ENCODE assay signal across 1 cellular context in genomic region chr3:58474967-58475578, GRCh38.
TF ChIP-seq lines count a peak whose summit lies in the region.

No MANE protein-coding gene starts in this region.

TF ChIP-seq in HepG2, 621 proteins besides CTCF, POLR2A, EP300 and RAD21 (continued from another document and continues in another):
- no peak for TF ChIP-seq ZNF687 (CRISPR knock-in tag; IDR thresholded peaks at IDR 0.05)
- no peak for TF ChIP-seq ZNF678 (CRISPR knock-in tag; IDR thresholded peaks at IDR 0.05)
- TF ChIP-seq RBM22 (optimal IDR thresholded peaks at IDR 0.05; ENCODE audit: low read length): no peak
- no peak for TF ChIP-seq POLR2G (IDR thresholded peaks at IDR 0.05; ENCODE audit: low read depth, low read length)
- peak; percentile 87 for TF ChIP-seq NCOR1 (IDR thresholded peaks at IDR 0.05; ENCODE audit: borderline replicate concordance, low read length)
- TF ChIP-seq MXI1 (IDR thresholded peaks at IDR 0.05; ENCODE audit: borderline replicate concordance, low read depth, low read length): no peak
- TF ChIP-seq NFYC (CRISPR knock-in tag; IDR thresholded peaks at IDR 0.05): no peak
- TF ChIP-seq, protein P1, sequence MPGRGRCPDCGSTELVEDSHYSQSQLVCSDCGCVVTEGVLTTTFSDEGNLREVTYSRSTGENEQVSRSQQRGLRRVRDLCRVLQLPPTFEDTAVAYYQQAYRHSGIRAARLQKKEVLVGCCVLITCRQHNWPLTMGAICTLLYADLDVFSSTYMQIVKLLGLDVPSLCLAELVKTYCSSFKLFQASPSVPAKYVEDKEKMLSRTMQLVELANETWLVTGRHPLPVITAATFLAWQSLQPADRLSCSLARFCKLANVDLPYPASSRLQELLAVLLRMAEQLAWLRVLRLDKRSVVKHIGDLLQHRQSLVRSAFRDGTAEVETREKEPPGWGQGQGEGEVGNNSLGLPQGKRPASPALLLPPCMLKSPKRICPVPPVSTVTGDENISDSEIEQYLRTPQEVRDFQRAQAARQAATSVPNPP (CRISPR knock-in tag; IDR thresholded peaks at IDR 0.05): no peak
- no peak for TF ChIP-seq SNAPC5 (CRISPR knock-in tag; IDR thresholded peaks at IDR 0.05; ENCODE audit: borderline replicate concordance)
- TF ChIP-seq, protein P2, sequence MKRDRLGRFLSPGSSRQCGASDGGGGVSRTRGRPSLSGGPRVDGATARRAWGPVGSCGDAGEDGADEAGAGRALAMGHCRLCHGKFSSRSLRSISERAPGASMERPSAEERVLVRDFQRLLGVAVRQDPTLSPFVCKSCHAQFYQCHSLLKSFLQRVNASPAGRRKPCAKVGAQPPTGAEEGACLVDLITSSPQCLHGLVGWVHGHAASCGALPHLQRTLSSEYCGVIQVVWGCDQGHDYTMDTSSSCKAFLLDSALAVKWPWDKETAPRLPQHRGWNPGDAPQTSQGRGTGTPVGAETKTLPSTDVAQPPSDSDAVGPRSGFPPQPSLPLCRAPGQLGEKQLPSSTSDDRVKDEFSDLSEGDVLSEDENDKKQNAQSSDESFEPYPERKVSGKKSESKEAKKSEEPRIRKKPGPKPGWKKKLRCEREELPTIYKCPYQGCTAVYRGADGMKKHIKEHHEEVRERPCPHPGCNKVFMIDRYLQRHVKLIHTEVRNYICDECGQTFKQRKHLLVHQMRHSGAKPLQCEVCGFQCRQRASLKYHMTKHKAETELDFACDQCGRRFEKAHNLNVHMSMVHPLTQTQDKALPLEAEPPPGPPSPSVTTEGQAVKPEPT (CRISPR knock-in tag; IDR thresholded peaks at IDR 0.05; ENCODE audit: low read depth): no peak
- no peak for TF ChIP-seq KLF16 (CRISPR knock-in tag; IDR thresholded peaks at IDR 0.05)
- TF ChIP-seq ZNF737 (CRISPR knock-in tag; IDR thresholded peaks at IDR 0.05; ENCODE audit: borderline replicate concordance): no peak
- no peak for TF ChIP-seq DMTF1 (CRISPR knock-in tag; IDR thresholded peaks at IDR 0.05)
- TF ChIP-seq ZNF350 (CRISPR knock-in tag; IDR thresholded peaks at IDR 0.05; ENCODE audit: borderline replicate concordance, low read depth): no peak
- TF ChIP-seq ZBTB7A (CRISPR knock-in tag; IDR thresholded peaks at IDR 0.05): 0 out of 2 replicates have a peak, but pooled peaks have one; percentile 15
- TF ChIP-seq RELA (CRISPR knock-in tag; IDR thresholded peaks at IDR 0.05): no peak
- no peak for TF ChIP-seq ZFP91 (CRISPR knock-in tag; IDR thresholded peaks at IDR 0.05; ENCODE audit: borderline replicate concordance)
- peak; percentile 28; the same call in 1 of the 2 replicates for TF ChIP-seq ETV5 (CRISPR knock-in tag; IDR thresholded peaks at IDR 0.05; ENCODE audit: borderline replicate concordance)
- TF ChIP-seq HNF4G (IDR thresholded peaks at IDR 0.05; ENCODE audit: borderline replicate concordance, low read depth, low read length): peak; percentile 95
- TF ChIP-seq HNF4G (CRISPR knock-in tag; IDR thresholded peaks at IDR 0.05; ENCODE audit: borderline replicate concordance, low read depth): peak; percentile 81; the same call in 1 of the 2 replicates
- peak; percentile 54; the same call in 1 of the 2 replicates for TF ChIP-seq ZNF337 (CRISPR knock-in tag; IDR thresholded peaks at IDR 0.05; ENCODE audit: borderline replicate concordance, low read depth)
- TF ChIP-seq FOSL2 (CRISPR knock-in tag; IDR thresholded peaks at IDR 0.05): 0 out of 2 replicates have a peak, but pooled peaks have one; percentile 5
- no peak for TF ChIP-seq IRF9 (CRISPR knock-in tag; IDR thresholded peaks at IDR 0.05; ENCODE audit: borderline replicate concordance)
- peak; percentile 62; the same call in 1 of the 2 replicates for TF ChIP-seq KDM6A (CRISPR knock-in tag; IDR thresholded peaks at IDR 0.05; ENCODE audit: low read depth)
- TF ChIP-seq ZSCAN25 (CRISPR knock-in tag; IDR thresholded peaks at IDR 0.05): peak; percentile 62; the same call in 1 of the 2 replicates
- TF ChIP-seq SAP130 (CRISPR knock-in tag; IDR thresholded peaks at IDR 0.05; ENCODE audit: low read depth): peak; percentile 37; the same call in 1 of the 2 replicates
- peak; percentile 58; the same call in 1 of the 2 replicates for TF ChIP-seq GATAD2A (CRISPR knock-in tag; IDR thresholded peaks at IDR 0.05)
- TF ChIP-seq U2AF1 (optimal IDR thresholded peaks at IDR 0.05; ENCODE audit: low read depth, low read length): no peak
- TF ChIP-seq ZNF225 (CRISPR knock-in tag; IDR thresholded peaks at IDR 0.05): no peak
- TF ChIP-seq ZNF431 (CRISPR knock-in tag; IDR thresholded peaks at IDR 0.05; ENCODE audit: borderline replicate concordance, low read depth): peak; percentile 30; the same call in 1 of the 2 replicates
- no peak for TF ChIP-seq THAP8 (CRISPR knock-in tag; IDR thresholded peaks at IDR 0.05; ENCODE audit: borderline replicate concordance)
- no peak for TF ChIP-seq CEBPZ (IDR thresholded peaks at IDR 0.05; ENCODE audit: low read length)
- no peak for TF ChIP-seq SRY (CRISPR knock-in tag; IDR thresholded peaks at IDR 0.05)
- TF ChIP-seq ZGPAT (CRISPR knock-in tag; IDR thresholded peaks at IDR 0.05): peak; percentile 16; the same call in 1 of the 2 replicates
- peak; percentile 37; the same call in 1 of the 2 replicates for TF ChIP-seq CREM (IDR thresholded peaks at IDR 0.05)
- TF ChIP-seq CREM (CRISPR knock-in tag; IDR thresholded peaks at IDR 0.05): no peak
- TF ChIP-seq ZMYM3 (CRISPR knock-in tag; IDR thresholded peaks at IDR 0.05): peak; percentile 66; the same call in 1 of the 2 replicates
- peak; percentile 54; the same call in 1 of the 2 replicates for TF ChIP-seq HDAC2 (CRISPR knock-in tag; IDR thresholded peaks at IDR 0.05)
- no peak for TF ChIP-seq RBM39 (IDR thresholded peaks at IDR 0.05; ENCODE audit: low read depth, low read length, poor library complexity, severe bottlenecking)
- no peak for TF ChIP-seq GMEB1 (CRISPR knock-in tag; IDR thresholded peaks at IDR 0.05; ENCODE audit: borderline replicate concordance)
- peak; percentile 41; the same call in 1 of the 2 replicates for TF ChIP-seq FOXK1 (CRISPR knock-in tag; IDR thresholded peaks at IDR 0.05; ENCODE audit: borderline replicate concordance, low read depth)
